Comparison of ENCODE assay signal across 25 cellular contexts in the genomic region with DNA sequence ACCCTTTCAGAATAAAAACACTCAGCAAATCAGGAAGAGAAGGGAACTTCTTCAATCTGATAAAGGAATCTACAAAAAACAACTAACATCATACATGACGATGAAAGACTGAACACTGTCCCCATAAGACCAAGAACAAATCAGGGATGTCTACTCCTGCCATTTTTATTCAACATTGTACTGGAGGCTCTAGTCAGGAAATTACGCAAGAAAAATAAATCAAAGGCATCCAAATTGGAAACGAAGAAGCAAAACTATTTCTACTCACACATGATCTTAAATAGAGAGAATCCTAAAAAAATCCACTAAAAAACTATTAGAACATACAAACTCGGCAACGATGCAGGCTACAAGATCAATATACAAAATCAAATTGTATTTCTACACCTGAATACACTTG.
"Had no signal": no experiment of that assay in that cellular context is flagged by ENCODE, and none has a peak within 500 bp of the region (broad histone marks: within the 10 kb centered on the region; RNA-seq: fewer than 3 reads in every experiment).

No MANE protein-coding gene starts in this region.

- H3K27me3 ChIP-seq: colonic mucosa, esophagus squamous epithelium, gastrocnemius medialis, left lung, neural progenitor cell, right lobe of liver, stomach, testis, tibial artery had no signal

- ATAC-seq: gastrocnemius medialis, left cardiac atrium, left lung, mucosa of descending colon, right lobe of liver had no signal

- H3K9me3 ChIP-seq: colonic mucosa, esophagus squamous epithelium, gastrocnemius medialis, left lung, mucosa of descending colon, right lobe of liver, stomach, testis, tibial artery had no signal

- DNase-seq: colonic mucosa; effector CD8-positive, alpha-beta T cell; endodermal cell; esophagus squamous epithelium; foreskin fibroblast; gastrocnemius medialis; left cardiac atrium; mesenchymal stem cell; mucosa of descending colon; naive B cell; right lobe of liver; stimulated activated CD4-positive, alpha-beta T cell treated with anti-CD3 and anti-CD28 coated beads, Interleukin-12 subunit alpha, Interleukin-12 subunit beta, amount 100 ng/mL, for 4 hours; stimulated activated CD4-positive, alpha-beta T cell treated with anti-CD3 and anti-CD28 coated beads, Interleukin-1b, Interleukin-23, amount 100 ng/mL, for 48 hours; stimulated activated CD4-positive, alpha-beta T cell treated with anti-CD3 and anti-CD28 coated beads, Interleukin-4, amount 100 ng/mL, for 1 hour; stimulated activated CD8-positive, alpha-beta memory T cell treated with anti-CD3 and anti-CD28 coated beads, Interleukin-4, amount 100 ng/mL, for 48 hours; stimulated activated naive CD4-positive, alpha-beta T cell treated with Interleukin-2 at 50 U/mL for 16 hours; stomach; substantia nigra; testis; tibial artery had no signal

- H3K4me1 ChIP-seq: colonic mucosa, esophagus squamous epithelium, gastrocnemius medialis, left lung, neural progenitor cell, parathyroid adenoma, stomach had no signal

- H3K36me3 ChIP-seq: colonic mucosa, neural progenitor cell had no signal

- H3K4me3 ChIP-seq: colonic mucosa, esophagus squamous epithelium, gastrocnemius medialis, left lung, mucosa of descending colon, neural progenitor cell, right lobe of liver, smooth muscle cell, stomach, testis, tibial artery had no signal

- H2AFZ ChIP-seq: neural progenitor cell, parathyroid adenoma had no signal

- H3K79me2 ChIP-seq: parathyroid adenoma had no signal

- H3K27ac ChIP-seq: colonic mucosa, esophagus squamous epithelium, gastrocnemius medialis, left lung, neural progenitor cell, parathyroid adenoma, right lobe of liver, stomach, testis had no signal

- FAIRE-seq: endothelial cell of umbilical vein had no signal

- H3K4me2 ChIP-seq: neural progenitor cell, smooth muscle cell had no signal

- H3K9ac ChIP-seq: neural progenitor cell, parathyroid adenoma had no signal
